ENCODE assay signal across 8 cellular contexts in genomic region chr22:40044102-40044869, GRCh38. TPM values are rescaled to one million over a fixed set of nuclear protein-coding genes. Genes with fewer than 3 reads are reported as not detected.
DNase-seq lines count a peak whose midpoint lies in the region; ATAC-seq, FAIRE-seq and TF ChIP-seq lines count a peak whose summit lies in the region.

No MANE protein-coding gene starts in this region.

- peak overlapping the region; percentile 99 for H3K27ac Mint-ChIP-seq in activated CD4-positive, alpha-beta T cell treated with anti-CD3 and anti-CD28 coated beads for 36 hours

- CTCF ChIA-PET in activated CD4-positive, alpha-beta T cell treated with anti-CD3 and anti-CD28 coated beads for 36 hours (lab: Charles Lee): interaction anchor here (0.6 to 2.3 kb wide), 20 partner anchors 11 to 813 kb away, joined by 3 to 21 read pairs (median 4); partner anchors contain the start of genes FAM83F and TNRC6B

- no peaks in the 10 kb centered on the region for H3K9me3 ChIP-seq in BE2C
- no peaks in the 10 kb centered on the region for H3K9me3 ChIP-seq in kidney (ENCODE audit: control insufficient read depth in 1 of 2, low read length in 2 of 2)

- intact Hi-C loops in activated CD4-positive, alpha-beta T cell treated with anti-CD3 and anti-CD28 coated beads for 36 hours (cut with DNase I, micrococcal nuclease): loop anchor here (1.0 to 5.0 kb wide), 10 partner anchors 11 to 1048 kb away; partner anchors contain the start of genes ADSL (in 2 of the 2), TNRC6B (in 2 of the 2), ATF4 (in 1 of the 2) and EP300 (in 1 of the 2)
- intact Hi-C loops in kidney (cut with DNase I): no loop called here

- H3K27ac ChIP-seq in kidney (ENCODE audit: low read depth in 2 of 2, low read length in 2 of 2): peak overlapping the region; percentile 96 to 98

- H3K4me3 ChIP-seq in BE2C (ENCODE audit: low read depth, low read length) (peak overlapping the region; percentile 60), choroid plexus epithelial cell (ENCODE audit: low read depth, low read length) (peak overlapping the region; percentile 96), kidney (ENCODE audit: low read length in 2 of 2) (peak overlapping the region; percentile 96 to 97)

- peaks cover 24% of the 10 kb centered on the region for H3K4me1 Mint-ChIP-seq in activated CD4-positive, alpha-beta T cell treated with anti-CD3 and anti-CD28 coated beads for 36 hours

- H3K4me3 Mint-ChIP-seq in activated CD4-positive, alpha-beta T cell treated with anti-CD3 and anti-CD28 coated beads for 36 hours: peak overlapping the region; percentile 87

- FAIRE-seq in GM19239 (lab: Jason Lieb, UNC) (peak; percentile 100), kidney (lab: Jason Lieb, UNC) (peak; percentile 98)

- peaks cover 2% of the 10 kb centered on the region for H3K27me3 Mint-ChIP-seq in activated CD4-positive, alpha-beta T cell treated with anti-CD3 and anti-CD28 coated beads for 36 hours

- H3K4me1 ChIP-seq in BE2C (peaks cover 15% of the 10 kb centered on the region), kidney (ENCODE audit: control insufficient read depth in 1 of 2, insufficient read depth in 1 of 2, low read depth in 1 of 2, low read length in 2 of 2) (peaks cover 37 to 44% of the 10 kb centered on the region in 2 donors)

- H3K36me3 ChIP-seq in BE2C (no peaks in the 10 kb centered on the region), kidney (ENCODE audit: control insufficient read depth in 1 of 2, insufficient read depth in 2 of 2, low read length in 2 of 2) (no peaks in the 10 kb centered on the region)

- H3K9ac ChIP-seq in kidney (ENCODE audit: low read length in 2 of 2): peak overlapping the region; percentile 81 to 84

- TF ChIP-seq CTCF in BE2C (IDR thresholded peaks at IDR 0.05; ENCODE audit: low read depth, low read length): no peak
- no peak for TF ChIP-seq CTCF in choroid plexus epithelial cell (conservative IDR thresholded peaks at IDR 0.05; ENCODE audit: low read depth, low read length)
- TF ChIP-seq CTCF in kidney (IDR thresholded peaks at IDR 0.05; ENCODE audit: borderline replicate concordance, extremely low read depth, insufficient read depth): no peak

- H3K36me3 Mint-ChIP-seq in activated CD4-positive, alpha-beta T cell treated with anti-CD3 and anti-CD28 coated beads for 36 hours (ENCODE audit: low read depth): peaks cover 1% of the 10 kb centered on the region

- peak; percentile 80 for ATAC-seq in HG03442 (IDR thresholded peaks at IDR 0.05; ENCODE audit: unreplicated experiment)
- peak; percentile 91 for ATAC-seq in activated CD4-positive, alpha-beta T cell treated with anti-CD3 and anti-CD28 coated beads for 36 hours

- H3K27me3 ChIP-seq in BE2C: peaks cover 4% of the 10 kb centered on the region; the same call in 1 of the 2 replicates

- no peaks in the 10 kb centered on the region for H3K9me3 Mint-ChIP-seq in activated CD4-positive, alpha-beta T cell treated with anti-CD3 and anti-CD28 coated beads for 36 hours (ENCODE audit: low read depth)

- peak; percentile 97 for DNase-seq in BE2C
- DNase-seq in GM19239 (ENCODE audit: insufficient read length, low spot score): peak; percentile 97
- peak; percentile 90 for DNase-seq in NCI-H510A treated with DMSO at 0.1 percent for 48 hours (lab: John Stamatoyannopoulos, UW)
- peak; percentile 98 for DNase-seq in activated CD4-positive, alpha-beta T cell treated with anti-CD3 and anti-CD28 coated beads for 36 hours
- peak; percentile 100 for DNase-seq in choroid plexus epithelial cell (ENCODE audit: low read depth)
- DNase-seq in kidney: peak; percentile 98
- peak; percentile 96 to 97 for DNase-seq in stimulated activated CD4-positive, alpha-beta T cell treated with anti-CD3 and anti-CD28 coated beads, Interleukin-15, amount 100 ng/mL, for 1 hour (ENCODE audit: low read depth in 1 of 2, low spot score in 1 of 2)

- POLR2A ChIA-PET in activated CD4-positive, alpha-beta T cell treated with anti-CD3 and anti-CD28 coated beads for 36 hours (lab: Charles Lee): interaction anchor here (0.5 to 5.4 kb wide), 32 partner anchors 11 to 725 kb away, joined by 3 to 71 read pairs (median 4); partner anchors contain the start of genes ADSL, ATF4, RPL3 and TAB1

RNA-seq across cellular contexts. Expression of gene FAM83F, which starts 49.5 kb away (rescaled TPM):
- polyA plus RNA-seq in BE2C (2012; ENCODE audit: insufficient read depth, insufficient read length, low read depth): not detected
- under 1 TPM; 0.49 to 0.91 TPM for total RNA-seq in activated CD4-positive, alpha-beta T cell treated with anti-CD3 and anti-CD28 coated beads for 36 hours
- 13.1 TPM for total RNA-seq in kidney
- polyA plus RNA-seq in kidney (ENCODE audit: insufficient read depth, low read depth, low replicate concordance): 6.8 TPM

Comparison
In these comparisons a context has a peak if more than half of its experiments do, and no peak if none do; other contexts are left out.
1. Peak in every context shown above with its lines: DNase-seq, ATAC-seq, H3K4me3 ChIP-seq and H3K27ac ChIP-seq.